ENCODE assay signal across 8 cellular contexts in the genomic region with DNA sequence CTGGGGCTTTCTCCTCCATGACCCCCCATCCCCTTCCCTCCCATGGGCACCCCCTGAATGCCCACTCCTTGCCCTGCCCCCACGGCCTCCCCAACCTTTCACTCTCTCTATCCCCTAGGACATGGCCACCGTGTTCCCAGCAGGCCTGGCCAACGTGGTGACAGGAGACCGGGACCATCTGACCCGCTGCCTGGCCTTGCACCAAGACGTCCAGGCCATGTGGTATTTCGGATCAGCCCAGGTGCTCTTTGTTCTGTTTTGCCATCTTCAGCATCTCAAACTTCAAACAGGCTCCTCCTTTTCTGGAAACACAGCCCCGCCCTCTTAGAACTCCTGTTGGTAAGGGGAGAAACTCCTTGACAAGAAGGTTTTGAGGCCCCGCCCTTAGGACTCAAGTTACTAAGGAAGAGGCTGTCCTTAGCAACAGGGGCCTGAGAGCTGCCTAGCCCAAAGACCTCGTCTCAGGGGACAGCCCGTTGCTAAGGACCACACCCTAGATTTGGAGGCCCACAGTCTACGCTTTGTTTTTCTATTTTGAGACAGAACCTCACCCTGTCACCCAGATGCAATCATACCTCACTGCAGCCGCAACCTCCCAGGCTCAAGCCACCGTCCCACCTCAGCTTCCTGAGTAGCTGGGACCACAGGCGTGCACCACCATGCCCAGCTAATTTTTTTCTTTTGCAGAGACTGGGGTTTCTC. TPM values are rescaled to one million over a fixed set of nuclear protein-coding genes. Genes with fewer than 3 reads are reported as not detected.
DNase-seq lines count a peak whose midpoint lies in the region; ATAC-seq and TF ChIP-seq lines count a peak whose summit lies in the region.

No MANE protein-coding gene starts in this region.

- ATAC-seq in GM19351 (IDR thresholded peaks at IDR 0.05; ENCODE audit: unreplicated experiment), result peak; percentile 70
- no peak; the same call in 1 of the 2 replicates for ATAC-seq in IMR-90 (ENCODE audit: low read depth)
- ATAC-seq in activated B cell treated with CpG ODN at 0.5 μM for 24 hours (ENCODE audit: low read depth), result peak; percentile 76

- BruUV-seq in IMR-90 (replicated peaks; lab: Mats Ljungman, UMichigan), result no TSS peak

- peaks cover 54 to 82% (median 74%) of the 10 kb centered on the region in 10 experiments for H3K4me1 ChIP-seq in BLaER1 treated with 17β-estradiol and CSF1 and Interleukin-3, amounts not matched to agents 10 nM and 100 nM
- H3K4me1 ChIP-seq in IMR-90 (ENCODE audit: control insufficient read depth, insufficient read depth, low read length), result peaks cover 4% of the 10 kb centered on the region; the same call in 1 of the 2 replicates
- H3K4me1 ChIP-seq in mucosa of rectum (ENCODE audit: control insufficient read depth in 2 of 2, insufficient read depth in 2 of 2, low read length in 2 of 2), result peaks cover 10 to 15% of the 10 kb centered on the region in 2 donors

- no peaks in the 10 kb centered on the region for H3K9me3 ChIP-seq in BLaER1 treated with 17β-estradiol and CSF1 and Interleukin-3, amounts not matched to agents 10 nM and 100 nM (replicated peaks in 1 of 11)
- no peaks in the 10 kb centered on the region for H3K9me3 ChIP-seq in IMR-90 (ENCODE audit: control insufficient read depth, insufficient read depth, low read length)
- H3K9me3 ChIP-seq in mucosa of rectum (ENCODE audit: control insufficient read depth in 2 of 2, low read length in 2 of 2), result no peaks in the 10 kb centered on the region

- H2AK5ac ChIP-seq in IMR-90 (ENCODE audit: low read depth, low read length), result peak overlapping the region; percentile 8; the same call in 1 of the 2 replicates

- intact Hi-C loops in IMR-90 (cut with micrococcal nuclease), result no loop called here
- intact Hi-C loops in activated B cell treated with CpG ODN at 0.5 μM for 24 hours (cut with micrococcal nuclease), result loop anchor here (1.0 to 2.0 kb wide), 4 partner anchors 16 to 171 kb away; partner anchors contain the start of genes ALDH16A1, RPL13A, RPS11 and RRAS

- TF ChIP-seq POLR2A in IMR-90 (IDR thresholded peaks at IDR 0.05; ENCODE audit: low read depth, low read length), result no peak

- peak overlapping the region; percentile 61 for H3K4me3 Mint-ChIP-seq in activated B cell treated with CpG ODN at 0.5 μM for 24 hours
- peak overlapping the region; percentile 79 for H3K4me3 Mint-ChIP-seq in type B pancreatic cell
- H3K4me3 Mint-ChIP-seq in HFFc6, result no peak overlapping the region

- no peak overlapping the region for H2BK5ac ChIP-seq in IMR-90 (ENCODE audit: low read depth, low read length, poor library complexity, severe bottlenecking)

- H3K4me2 ChIP-seq in BLaER1 treated with 17β-estradiol and CSF1 and Interleukin-3, amounts not matched to agents 10 nM and 100 nM, result peak overlapping the region; percentile 72 to 94 (median 90)
- no peak overlapping the region for H3K4me2 ChIP-seq in IMR-90 (ENCODE audit: low read depth, low read length)

- no peak overlapping the region for H2BK15ac ChIP-seq in IMR-90 (ENCODE audit: low read depth, low read length)

- no peak overlapping the region for H2AFZ ChIP-seq in IMR-90 (replicated peaks; ENCODE audit: low read length, poor library complexity)

- H3K27me3 ChIP-seq in BLaER1 treated with 17β-estradiol and CSF1 and Interleukin-3, amounts not matched to agents 10 nM and 100 nM, result no peaks in the 10 kb centered on the region
- no peaks in the 10 kb centered on the region for H3K27me3 ChIP-seq in IMR-90 (ENCODE audit: control insufficient read depth, insufficient read depth, low read length)
- H3K27me3 ChIP-seq in mucosa of rectum (ENCODE audit: control insufficient read depth in 2 of 2, insufficient read depth in 2 of 2, low read length in 2 of 2), result no peaks in the 10 kb centered on the region

- H3K9me3 Mint-ChIP-seq in activated B cell treated with CpG ODN at 0.5 μM for 24 hours (no peaks in the 10 kb centered on the region), type B pancreatic cell (no peaks in the 10 kb centered on the region), HFFc6 (no peaks in the 10 kb centered on the region)

- H4K5ac ChIP-seq in IMR-90 (ENCODE audit: low read depth, low read length), result no peak overlapping the region

- no peak overlapping the region for H2BK20ac ChIP-seq in IMR-90 (ENCODE audit: low read depth, low read length)

- no peaks in the 10 kb centered on the region for H3K79me1 ChIP-seq in IMR-90 (ENCODE audit: low read depth in 1 of 2, low read length in 2 of 2)

- peaks cover 31 to 42% (median 34%) of the 10 kb centered on the region in 11 experiments for H3K36me3 ChIP-seq in BLaER1 treated with 17β-estradiol and CSF1 and Interleukin-3, amounts not matched to agents 10 nM and 100 nM
- H3K36me3 ChIP-seq in IMR-90 (ENCODE audit: control insufficient read depth, insufficient read depth, low read length) (peaks cover 5% of the 10 kb centered on the region; the same call in 1 of the 2 replicates), mucosa of rectum (ENCODE audit: control insufficient read depth in 2 of 2, insufficient read depth in 2 of 2, low read length in 2 of 2) (peaks cover 7 to 9% of the 10 kb centered on the region in 2 donors)

- in situ Hi-C loops in IMR-90 (cut with MboI; ENCODE audit: low sequenced_read_pairs), result no loop called here

- H4K8ac ChIP-seq in IMR-90 (ENCODE audit: low read depth in 2 of 2, low read length in 2 of 2), result peak overlapping the region in 1 of 2 experiments; percentile 49; a peak in 1 of 4 replicates

- H3K27ac ChIP-seq in BLaER1 treated with 17β-estradiol and CSF1 and Interleukin-3, amounts not matched to agents 10 nM and 100 nM, result peak overlapping the region; percentile 34 to 82 (median 79); a peak in 21 of 22 replicates
- no peak overlapping the region for H3K27ac ChIP-seq in IMR-90 (ENCODE audit: insufficient read depth, low read length)
- peak overlapping the region; percentile 42 to 73 for H3K27ac ChIP-seq in mucosa of rectum (ENCODE audit: low read depth in 2 of 2, low read length in 2 of 2)

- no peak overlapping the region for H3K56ac ChIP-seq in IMR-90 (ENCODE audit: extremely low read depth, insufficient read depth, low read length)

- H4K20me1 ChIP-seq in BLaER1 treated with 17β-estradiol and CSF1 and Interleukin-3, amounts not matched to agents 10 nM and 100 nM, result peaks cover 0 to 15% (median 0%) of the 10 kb centered on the region in 11 experiments; a peak in 6 of 22 replicates
- H4K20me1 ChIP-seq in IMR-90 (ENCODE audit: insufficient read depth, low read length), result no peaks in the 10 kb centered on the region

- CTCF ChIA-PET in IMR-90 (lab: Yijun Ruan, JAX), result no interaction called here
- CTCF ChIA-PET in activated B cell treated with CpG ODN at 0.5 μM for 24 hours (lab: Charles Lee), result interaction anchor here (0.7 to 2.5 kb wide), 7 partner anchors 10 to 202 kb away, joined by 3 to 22 read pairs (median 5); partner anchors contain the start of genes PIH1D1 and SLC17A7

- H3K18ac ChIP-seq in IMR-90 (ENCODE audit: low read depth, low read length), result no peak overlapping the region

- TF ChIP-seq RAD21 in IMR-90 (IDR thresholded peaks at IDR 0.05; ENCODE audit: low read length), result no peak

- H3K23ac ChIP-seq in IMR-90 (ENCODE audit: low read depth, low read length), result no peak overlapping the region

- no peaks in the 10 kb centered on the region for H3K27me3 Mint-ChIP-seq in activated B cell treated with CpG ODN at 0.5 μM for 24 hours
- peaks cover 3% of the 10 kb centered on the region for H3K27me3 Mint-ChIP-seq in type B pancreatic cell
- H3K27me3 Mint-ChIP-seq in HFFc6 (ENCODE audit: insufficient read depth), result no peaks in the 10 kb centered on the region

- H3K27ac Mint-ChIP-seq in activated B cell treated with CpG ODN at 0.5 μM for 24 hours (peak overlapping the region; percentile 97), type B pancreatic cell (peak overlapping the region; percentile 97), HFFc6 (no peak overlapping the region)

- peak overlapping the region in 5 of 10 experiments; percentile 17 to 45 (median 31); a peak in 8 of 20 replicates for H3K4me3 ChIP-seq in BLaER1 treated with 17β-estradiol and CSF1 and Interleukin-3, amounts not matched to agents 10 nM and 100 nM
- H3K4me3 ChIP-seq in IMR-90 (ENCODE audit: insufficient read depth, low read depth, low read length) (no peak overlapping the region), choroid plexus epithelial cell (ENCODE audit: low read depth, low read length) (no peak overlapping the region), mucosa of rectum (ENCODE audit: low read length in 2 of 2) (no peak overlapping the region)

- POLR2A ChIA-PET in IMR-90 (lab: Charles Lee; ENCODE audit: unreplicated experiment) (no interaction called here), activated B cell treated with CpG ODN at 0.5 μM for 24 hours (lab: Charles Lee) (interaction anchor here (0.6 to 11.0 kb wide), 12 partner anchors 15 to 402 kb away, joined by 3 to 193 read pairs (median 8); partner anchors contain the start of genes ALDH16A1, CD37, NOSIP and PIH1D1)

- H3K9me1 ChIP-seq in IMR-90 (ENCODE audit: insufficient read depth, low read length), result peaks cover 7% of the 10 kb centered on the region; the same call in 1 of the 2 replicates

- H3K9ac ChIP-seq in BLaER1 treated with 17β-estradiol and CSF1 and Interleukin-3, amounts not matched to agents 10 nM and 100 nM, result peak overlapping the region in 10 of 11 experiments; percentile 55 to 69 (median 66); a peak in 18 of 22 replicates
- H3K9ac ChIP-seq in IMR-90 (ENCODE audit: low read depth, low read length), result no peak overlapping the region
- H3K9ac ChIP-seq in mucosa of rectum (ENCODE audit: low read depth in 1 of 2, low read length in 2 of 2), result peak overlapping the region in 1 of 2 donors; percentile 6

- H3K4ac ChIP-seq in IMR-90 (ENCODE audit: low read depth, low read length), result no peak overlapping the region

- TF ChIP-seq CTCF in IMR-90 (conservative IDR thresholded peaks at IDR 0.05; ENCODE audit: low read depth, low read length) (no peak), activated B cell treated with CpG ODN at 0.5 μM for 24 hours (IDR thresholded peaks at IDR 0.05) (no peak), choroid plexus epithelial cell (conservative IDR thresholded peaks at IDR 0.05; ENCODE audit: low read depth, low read length) (no peak), type B pancreatic cell (conservative IDR thresholded peaks at IDR 0.05) (no peak), HFFc6 (IDR thresholded peaks at IDR 0.05) (no peak)

- H4K91ac ChIP-seq in IMR-90 (ENCODE audit: insufficient read depth, low read depth, low read length), result no peak overlapping the region

- peak overlapping the region; percentile 78 for H2AK9ac ChIP-seq in IMR-90 (replicated peaks; ENCODE audit: low read depth, low read length, poor library complexity)

- DNase-seq in IMR-90 (no peak), activated B cell treated with CpG ODN at 0.5 μM for 24 hours (peak; percentile 72), choroid plexus epithelial cell (ENCODE audit: low read depth) (peak; percentile 66), type B pancreatic cell (ENCODE audit: extremely low spot score, unreplicated experiment) (no peak), HFFc6 (no peak)

- peaks cover 23% of the 10 kb centered on the region for H3K36me3 Mint-ChIP-seq in activated B cell treated with CpG ODN at 0.5 μM for 24 hours (ENCODE audit: low read depth)
- H3K36me3 Mint-ChIP-seq in type B pancreatic cell, result peaks cover 6% of the 10 kb centered on the region
- no peaks in the 10 kb centered on the region for H3K36me3 Mint-ChIP-seq in HFFc6 (ENCODE audit: low read depth)

- dilution Hi-C loops in IMR-90 (cut with HindIII; ENCODE audit: low sequenced_read_pairs, unreplicated experiment), result no loop called here

- peaks cover 46% of the 10 kb centered on the region for H3K4me1 Mint-ChIP-seq in activated B cell treated with CpG ODN at 0.5 μM for 24 hours
- H3K4me1 Mint-ChIP-seq in type B pancreatic cell (ENCODE audit: unreplicated experiment), result peaks cover 7% of the 10 kb centered on the region
- peaks cover 9% of the 10 kb centered on the region for H3K4me1 Mint-ChIP-seq in HFFc6 (ENCODE audit: low read depth)

- H2BK120ac ChIP-seq in IMR-90 (ENCODE audit: low read depth, low read length), result no peak overlapping the region

- no peak overlapping the region for H3K14ac ChIP-seq in IMR-90 (replicated peaks; ENCODE audit: low read depth, low read length)

- WGBS in IMR-90 (ENCODE audit: extremely low coverage in 2 of 2, insufficient read length in 1 of 2), 2 experiments, result 84% methylated on average over 6 of the region's 15 CpGs; no CpG with 5 or more reads in 1 of the 2 experiments

RNA-seq across cellular contexts. Expression of gene FLT3LG, which starts 5.1 kb away (rescaled TPM):
- total RNA-seq in IMR-90 (2012; rRNA removed) (0.56 and 0.90 TPM in 2 replicates), activated B cell treated with CpG ODN at 0.5 μM for 24 hours (15.4 and 17.7 TPM in 2 replicates), type B pancreatic cell (ENCODE audit: low replicate concordance) (1.9 and 2.0 TPM in 2 replicates)
- polyA plus RNA-seq in IMR-90 (2012; rRNA removed), result 8.3 and 10.2 TPM in 2 replicates
- polyA plus RNA-seq in IMR-90 (2012; cell fraction: cytosol; rRNA removed), result 10.8 and 12.0 TPM in 2 replicates
- 11.4 and 22.4 TPM in 2 replicates for polyA plus RNA-seq in IMR-90 (2012; cell fraction: nucleus; rRNA removed; ENCODE audit: low replicate concordance)
- 10 to 100 TPM in 2 of 6 experiments, 1 to 10 TPM in 4; 4.9 to 12.5 (median 9.4) TPM for total RNA-seq in HFFc6 (2021; fragmentation: NEBNext Ultra II Directional; extraction: Animal tissue kit (Norgen Biotek cat#: 25700))

RNA-seq across cellular contexts. Expression of gene ALDH16A1, which starts 15.9 kb away (rescaled TPM):
- total RNA-seq in IMR-90 (2012; rRNA removed) (10.4 and 11.4 TPM in 2 replicates), activated B cell treated with CpG ODN at 0.5 μM for 24 hours (61.4 and 61.6 TPM in 2 replicates), type B pancreatic cell (ENCODE audit: low replicate concordance) (22.7 and 33.7 TPM in 2 replicates)
- polyA plus RNA-seq in IMR-90 (2012; rRNA removed), result 12.1 and 12.9 TPM in 2 replicates
- polyA plus RNA-seq in IMR-90 (2012; cell fraction: cytosol; rRNA removed), result 8.5 and 12.7 TPM in 2 replicates
- 15.2 and 58.9 TPM in 2 replicates for polyA plus RNA-seq in IMR-90 (2012; cell fraction: nucleus; rRNA removed; ENCODE audit: low replicate concordance)
- total RNA-seq in HFFc6 (2021; fragmentation: NEBNext Ultra II Directional; extraction: Animal tissue kit (Norgen Biotek cat#: 25700)), result 10 to 100 TPM; 13.9 to 23.0 (median 19.8) TPM

RNA-seq across cellular contexts. Expression of gene PIH1D1, which starts 17.3 kb away (rescaled TPM):
- total RNA-seq in IMR-90 (2012; rRNA removed) (122 and 125 TPM in 2 replicates), activated B cell treated with CpG ODN at 0.5 μM for 24 hours (110 and 111 TPM in 2 replicates), type B pancreatic cell (ENCODE audit: low replicate concordance) (83.1 and 93.3 TPM in 2 replicates)
- 76.8 and 77.9 TPM in 2 replicates for polyA plus RNA-seq in IMR-90 (2012; rRNA removed)
- 69.5 and 71.7 TPM in 2 replicates for polyA plus RNA-seq in IMR-90 (2012; cell fraction: cytosol; rRNA removed)
- 123 and 140 TPM in 2 replicates for polyA plus RNA-seq in IMR-90 (2012; cell fraction: nucleus; rRNA removed; ENCODE audit: low replicate concordance)
- total RNA-seq in HFFc6 (2021; fragmentation: NEBNext Ultra II Directional; extraction: Animal tissue kit (Norgen Biotek cat#: 25700)), result 10 to 100 TPM; 55.8 to 65.6 (median 57.5) TPM

RNA-seq across cellular contexts. Expression of gene RPL13A, which starts 18.5 kb away (rescaled TPM):
- total RNA-seq in IMR-90 (2012; rRNA removed), result 1,477 and 1,924 TPM in 2 replicates
- 2,069 and 2,840 TPM in 2 replicates for polyA plus RNA-seq in IMR-90 (2012; rRNA removed)
- polyA plus RNA-seq in IMR-90 (2012; cell fraction: cytosol; rRNA removed), result 3,282 and 4,112 TPM in 2 replicates
- polyA plus RNA-seq in IMR-90 (2012; cell fraction: nucleus; rRNA removed; ENCODE audit: low replicate concordance), result 1,203 and 1,338 TPM in 2 replicates
- total RNA-seq in activated B cell treated with CpG ODN at 0.5 μM for 24 hours, result 6,642 and 7,342 TPM in 2 replicates
- total RNA-seq in type B pancreatic cell (ENCODE audit: low replicate concordance), result 3,274 and 3,593 TPM in 2 replicates
- total RNA-seq in HFFc6 (2021; fragmentation: NEBNext Ultra II Directional; extraction: Animal tissue kit (Norgen Biotek cat#: 25700)), result 1,000 to 10,000 TPM; 2,015 to 2,373 (median 2,179) TPM

RNA-seq across cellular contexts. Expression of gene RPS11, which starts 27.3 kb away (rescaled TPM):
- total RNA-seq in IMR-90 (2012; rRNA removed) (3,436 and 3,623 TPM in 2 replicates), activated B cell treated with CpG ODN at 0.5 μM for 24 hours (3,758 and 4,733 TPM in 2 replicates), type B pancreatic cell (ENCODE audit: low replicate concordance) (2,401 and 2,461 TPM in 2 replicates)
- 5,513 and 6,961 TPM in 2 replicates for polyA plus RNA-seq in IMR-90 (2012; rRNA removed)
- polyA plus RNA-seq in IMR-90 (2012; cell fraction: cytosol; rRNA removed), result 2,872 and 3,119 TPM in 2 replicates
- 985 and 2,521 TPM in 2 replicates for polyA plus RNA-seq in IMR-90 (2012; cell fraction: nucleus; rRNA removed; ENCODE audit: low replicate concordance)
- total RNA-seq in HFFc6 (2021; fragmentation: NEBNext Ultra II Directional; extraction: Animal tissue kit (Norgen Biotek cat#: 25700)), result 1,000 to 10,000 TPM; 1,343 to 1,545 (median 1,429) TPM

Comparison
In these comparisons a context has a peak if more than half of its experiments do, and no peak if none do; other contexts are left out.
1. DNase-seq: peak in activated B cell treated with CpG ODN at 0.5 μM for 24 hours (single experiment) and choroid plexus epithelial cell (single experiment); none in IMR-90 (single experiment), type B pancreatic cell (single experiment) and HFFc6 (single experiment).